27 cellular contexts compared by ENCODE assay signal in the genomic region with DNA sequence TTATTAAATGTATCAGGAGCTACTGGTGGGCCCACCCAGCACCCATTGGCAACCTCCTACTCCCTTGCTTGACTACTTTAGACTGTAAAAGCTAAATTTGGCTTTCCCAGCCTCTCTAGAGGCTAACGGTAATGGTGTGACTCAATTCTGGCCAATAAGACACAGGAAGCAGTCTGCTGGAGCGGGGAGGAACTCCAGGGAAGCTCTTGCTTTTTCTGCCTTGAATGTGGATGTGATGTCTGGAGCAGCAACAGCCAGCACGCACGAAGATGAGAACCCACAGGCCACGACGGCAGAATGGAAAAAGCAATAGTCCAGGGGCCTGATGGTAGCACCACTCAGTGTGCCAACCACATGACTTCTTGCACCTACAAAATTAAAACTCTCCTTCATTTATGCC. TPM values are rescaled to one million over a fixed set of nuclear protein-coding genes. Genes with fewer than 3 reads are reported as not detected.
DNase-seq lines count a peak whose midpoint lies in the region; ATAC-seq, FAIRE-seq and TF ChIP-seq lines count a peak whose summit lies in the region.
"Had no signal": no experiment of that assay in that cellular context is flagged by ENCODE, and none has a peak within 500 bp of the region (broad histone marks: within the 10 kb centered on the region; RNA-seq: fewer than 3 reads in every experiment).

No MANE protein-coding gene starts in this region.

- peaks cover 6% of the 10 kb centered on the region for H3K4me1 Mint-ChIP-seq in endodermal cell

- no peak for TF ChIP-seq EP300 in K562 (IDR thresholded peaks at IDR 0.05; ENCODE audit: low read length)

- no peak overlapping the region for H3K4me2 ChIP-seq in K562 (ENCODE audit: insufficient read depth, low read length)
- H3K4me2 ChIP-seq: hepatocyte had no signal

- H3K27ac ChIP-seq in K562 (ENCODE audit: extremely low read depth, low read depth, low read length), result no peak overlapping the region
- H3K27ac ChIP-seq in kidney (ENCODE audit: low read depth in 2 of 2, low read length in 2 of 2), result no peak overlapping the region
- no peak overlapping the region for H3K27ac ChIP-seq in endodermal cell (ENCODE audit: low read depth, low read length)
- H3K27ac ChIP-seq: epithelial cell of prostate, gastrocnemius medialis, hepatocyte, left ventricle myocardium inferior, parathyroid adenoma, thyroid gland had no signal

- in situ Hi-C loops in K562 (cut with MboI), result no loop called here

- no peaks in the 10 kb centered on the region for H3K79me2 ChIP-seq in K562 (ENCODE audit: control insufficient read depth, insufficient read depth, low read length)
- H3K79me2 ChIP-seq: hepatocyte had no signal

- CTCF ChIA-PET in K562 (lab: Yijun Ruan, JAX; ENCODE audit: low intra/inter-chr PET ratio), result no interaction called here

- H3K27me3 Mint-ChIP-seq in endodermal cell (ENCODE audit: insufficient read depth), result peaks cover 10% of the 10 kb centered on the region
- H3K27me3 Mint-ChIP-seq: activated B cell treated with CpG ODN at 0.5 μM for 24 hours; activated CD4-positive, alpha-beta memory T cell treated with anti-CD3 and anti-CD28 coated beads, Interleukin-2, amount 10 ng/mL, durations not matched to agents 7 days and 5 days; activated naive CD8-positive, alpha-beta T cell had no signal

- no peak overlapping the region for H3K27ac Mint-ChIP-seq in endodermal cell
- H3K27ac Mint-ChIP-seq: activated B cell treated with CpG ODN at 0.5 μM for 24 hours; activated CD4-positive, alpha-beta memory T cell treated with anti-CD3 and anti-CD28 coated beads, Interleukin-2, amount 10 ng/mL, durations not matched to agents 7 days and 5 days; activated naive CD8-positive, alpha-beta T cell; natural killer cell treated with Interleukin-12 subunit alpha and Interleukin-12 subunit beta and Interleukin-15 and Interleukin-18, amount 100 ng/mL, for 72 hours had no signal

- TF ChIP-seq POLR2A in K562 (conservative IDR thresholded peaks at IDR 0.05), result no peak

- no peak for TF ChIP-seq RAD21 in K562 (CRISPR knock-in tag; conservative IDR thresholded peaks at IDR 0.05 in 1 of 2, IDR thresholded peaks at IDR 0.05 in 1 of 2)

- no peak overlapping the region for H3K4me3 Mint-ChIP-seq in endodermal cell
- H3K4me3 Mint-ChIP-seq: activated B cell treated with CpG ODN at 0.5 μM for 24 hours; activated CD4-positive, alpha-beta memory T cell treated with anti-CD3 and anti-CD28 coated beads, Interleukin-2, amount 10 ng/mL, durations not matched to agents 7 days and 5 days; activated naive CD8-positive, alpha-beta T cell; natural killer cell treated with Interleukin-12 subunit alpha and Interleukin-12 subunit beta and Interleukin-15 and Interleukin-18, amount 100 ng/mL, for 72 hours had no signal

- no peaks in the 10 kb centered on the region for H4K20me1 ChIP-seq in K562 (replicated peaks; ENCODE audit: control insufficient read depth, insufficient read depth, low read length)

- no peak overlapping the region for H2AFZ ChIP-seq in K562 (ENCODE audit: low read depth, low read length)
- H2AFZ ChIP-seq: hepatocyte, parathyroid adenoma had no signal

- H3K36me3 ChIP-seq in K562 (ENCODE audit: control insufficient read depth, insufficient read depth, low read length) (no peaks in the 10 kb centered on the region), kidney (ENCODE audit: control insufficient read depth in 1 of 2, insufficient read depth in 2 of 2, low read length in 2 of 2) (no peaks in the 10 kb centered on the region), endodermal cell (ENCODE audit: control insufficient read depth, insufficient read depth, low read length) (no peaks in the 10 kb centered on the region)
- H3K36me3 ChIP-seq: gastrocnemius medialis, left ventricle myocardium inferior, thyroid gland had no signal

- H3K4me1 ChIP-seq in K562 (replicated peaks in 1 of 2; ENCODE audit: control insufficient read depth in 2 of 2, insufficient read depth in 2 of 2, low read length in 2 of 2), result peaks cover 30 to 55% of the 10 kb centered on the region in 2 experiments; a peak in 4 of 5 replicates
- no peaks in the 10 kb centered on the region for H3K4me1 ChIP-seq in kidney (ENCODE audit: control insufficient read depth in 1 of 2, insufficient read depth in 1 of 2, low read depth in 1 of 2, low read length in 2 of 2)
- no peaks in the 10 kb centered on the region for H3K4me1 ChIP-seq in endodermal cell (ENCODE audit: control insufficient read depth, insufficient read depth, low read length)
- H3K4me1 ChIP-seq: gastrocnemius medialis, parathyroid adenoma, thyroid gland had no signal

- intact Hi-C loops in K562 (cut with micrococcal nuclease) (no loop called here), kidney (cut with DNase I) (no loop called here)

- no peaks in the 10 kb centered on the region for H3K9me1 ChIP-seq in K562 (ENCODE audit: control insufficient read depth, insufficient read depth, low read length)

- POLR2A ChIA-PET in K562 (lab: Yijun Ruan, JAX), result interaction anchor here (0.7 to 1.0 kb wide), 3 partner anchors 37 to 339 kb away, joined by 3 read pairs; no protein-coding TSS in a partner anchor

- ATAC-seq in K562, result no peak
- ATAC-seq: gastrocnemius medialis; right cardiac atrium; stimulated activated naive CD8-positive, alpha-beta T cell treated with anti-CD3 and anti-CD28 coated beads, Interleukin-15, Interleukin-2, amounts not matched to agents 100 U/mL and 50 U/mL, for 24 hours had no signal

- FAIRE-seq in K562 (lab: Jason Lieb, UNC) (peak; percentile 32), kidney (lab: Jason Lieb, UNC) (no peak)
- FAIRE-seq: D721Med, G401.6 had no signal

- no peaks in the 10 kb centered on the region for H3K27me3 ChIP-seq in K562 (ENCODE audit: control insufficient read depth in 2 of 2, insufficient read depth in 2 of 2, low read length in 2 of 2)
- H3K27me3 ChIP-seq in endodermal cell (ENCODE audit: control insufficient read depth, insufficient read depth, low read length, poor library complexity, severe bottlenecking), result no peaks in the 10 kb centered on the region
- H3K27me3 ChIP-seq: gastrocnemius medialis, hepatocyte, thyroid gland had no signal

- no peak overlapping the region for H3K4me3 ChIP-seq in K562
- no peak overlapping the region for H3K4me3 ChIP-seq in kidney (ENCODE audit: low read length in 2 of 2)
- H3K4me3 ChIP-seq in endodermal cell (ENCODE audit: low read length), result no peak overlapping the region
- H3K4me3 ChIP-seq: gastrocnemius medialis, hepatocyte, left ventricle myocardium inferior, thyroid gland had no signal

- H3K9me3 Mint-ChIP-seq in endodermal cell, result no peaks in the 10 kb centered on the region
- H3K9me3 Mint-ChIP-seq: activated B cell treated with CpG ODN at 0.5 μM for 24 hours; activated CD4-positive, alpha-beta memory T cell treated with anti-CD3 and anti-CD28 coated beads, Interleukin-2, amount 10 ng/mL, durations not matched to agents 7 days and 5 days; natural killer cell treated with Interleukin-12 subunit alpha and Interleukin-12 subunit beta and Interleukin-15 and Interleukin-18, amount 100 ng/mL, for 72 hours had no signal

- WGBS in K562 (ENCODE audit: insufficient coverage, low coverage, missing lambda C conversion rate), result 53% methylated on average over 6 of the region's 6 CpGs
- WGBS in endodermal cell (ENCODE audit: insufficient coverage in 1 of 2, insufficient read length in 1 of 2), 2 experiments, result 94 to 95% methylated on average over 6 of the region's 6 CpGs

- DNase-seq in EH (ENCODE audit: low read depth), result peak; percentile 55
- peak; percentile 22 for DNase-seq in LHCN-M2 (ENCODE audit: low read depth)
- no peak for DNase-seq in K562 (ENCODE audit: extremely low read depth in 1 of 4, low spot score in 3 of 4)
- DNase-seq in kidney, result peak; percentile 17
- DNase-seq in RPMI8226, result no peak
- no peak for DNase-seq in endodermal cell
- no peak for DNase-seq in DMS79 treated with DMSO at 0.1 percent for 48 hours (lab: John Stamatoyannopoulos, UW)
- no peak for DNase-seq in SHP77 (lab: John Stamatoyannopoulos, UW)
- DNase-seq: activated B cell treated with CpG ODN at 0.5 μM for 24 hours; activated CD4-positive, alpha-beta memory T cell treated with anti-CD3 and anti-CD28 coated beads, Interleukin-2, amount 10 ng/mL, durations not matched to agents 7 days and 5 days; aorta; gastrocnemius medialis; left ventricle myocardium inferior; NCI-H1417 treated with DMSO at 0.1 percent for 48 hours; NCI-H774; right cardiac atrium; stimulated activated CD4-positive, alpha-beta T cell treated with anti-CD3 and anti-CD28 coated beads, Interleukin-4, amount 100 ng/mL, for 24 hours; stimulated activated naive CD8-positive, alpha-beta T cell treated with anti-CD3 and anti-CD28 coated beads, Interleukin-15, Interleukin-2, amounts not matched to agents 100 U/mL and 50 U/mL, for 24 hours; T1000; thyroid gland had no signal

- TF ChIP-seq CTCF in K562 (IDR thresholded peaks at IDR 0.05 in 2 of 3, conservative IDR thresholded peaks at IDR 0.05 in 1 of 3; ENCODE audit: insufficient read depth in 2 of 3, low read depth in 1 of 3, low read length in 3 of 3), result no peak
- TF ChIP-seq CTCF in kidney (IDR thresholded peaks at IDR 0.05; ENCODE audit: borderline replicate concordance, extremely low read depth, insufficient read depth), result no peak
- TF ChIP-seq CTCF in endodermal cell (conservative IDR thresholded peaks at IDR 0.05), result no peak

- no peaks in the 10 kb centered on the region for H3K9me3 ChIP-seq in K562 (replicated peaks; ENCODE audit: control insufficient read depth, insufficient read depth, low read depth, low read length)
- H3K9me3 ChIP-seq in kidney (ENCODE audit: control insufficient read depth in 1 of 2, low read length in 2 of 2), result no peaks in the 10 kb centered on the region
- no peaks in the 10 kb centered on the region for H3K9me3 ChIP-seq in endodermal cell (ENCODE audit: control insufficient read depth, low read length)
- H3K9me3 ChIP-seq: gastrocnemius medialis, left ventricle myocardium inferior, thyroid gland had no signal

- no peak overlapping the region; a peak in 1 of 4 replicates for H3K9ac ChIP-seq in K562 (ENCODE audit: insufficient read depth in 1 of 2, low read depth in 2 of 2, low read length in 2 of 2)
- H3K9ac ChIP-seq in kidney (ENCODE audit: low read length in 2 of 2), result no peak overlapping the region
- H3K9ac ChIP-seq in endodermal cell (ENCODE audit: extremely low read depth, low read length, poor library complexity, severe bottlenecking), result no peak overlapping the region
- H3K9ac ChIP-seq: parathyroid adenoma had no signal

- BruUV-seq in K562 (replicated peaks; lab: Mats Ljungman, UMichigan), result no TSS peak

- no peaks in the 10 kb centered on the region for H3K36me3 Mint-ChIP-seq in endodermal cell (ENCODE audit: low read depth)
- H3K36me3 Mint-ChIP-seq: activated naive CD8-positive, alpha-beta T cell; natural killer cell treated with Interleukin-12 subunit alpha and Interleukin-12 subunit beta and Interleukin-15 and Interleukin-18, amount 100 ng/mL, for 72 hours had no signal

RNA-seq across cellular contexts. Expression of gene RAB6B, which starts 39.9 kb away (rescaled TPM):
- 0.32 and 0.69 TPM in 2 replicates for total RNA-seq in LHCN-M2 (2014; rRNA removed)
- 2.8 TPM for polyA plus RNA-seq in LHCN-M2 (2012)
- 4.9 and 6.7 TPM in 2 replicates for total RNA-seq in K562 (2011; cell fraction: chromatin; rRNA removed; ENCODE audit: low replicate concordance)
- 3.8 and 5.0 TPM in 2 replicates for total RNA-seq in K562 (2011; cell fraction: nucleolus; rRNA removed)
- 5.4 and 9.9 TPM in 2 replicates for total RNA-seq in K562 (2011; cell fraction: nucleoplasm; rRNA removed)
- 0.82 and 0.98 TPM in 2 replicates for total RNA-seq in K562 (2014; rRNA removed)
- total RNA-seq in K562 (2014; rRNA removed; fragmentation: Illumina TruSeq; extraction: Trizol), result 1.5 and 1.7 TPM in 2 replicates
- total RNA-seq in K562 (2015; rRNA removed; fragmentation: Illumina TruSeq; extraction: Trizol), result 0.69 and 1.4 TPM in 2 replicates
- 9.8 and 11.4 TPM in 2 replicates for total RNA-seq in K562 (2021)
- polyA plus RNA-seq in K562 (2011; rRNA removed), result 11.3 and 18.1 TPM in 2 replicates
- polyA plus RNA-seq in K562 (2011; cell fraction: cytosol; rRNA removed), result 11.5 and 18.2 TPM in 2 replicates
- 12.1 and 16.6 TPM in 2 replicates for polyA plus RNA-seq in K562 (2011; cell fraction: nucleus; rRNA removed)
- 6.3 and 12.8 TPM in 2 replicates for polyA plus RNA-seq in K562 (2012)
- 5.2 and 6.3 TPM in 2 replicates for polyA plus RNA-seq in K562 (2014; fragmentation: Illumina TruSeq; extraction: Trizol)
- polyA plus RNA-seq in K562 (2014; fragmentation: Nextera tagmentation; extraction: Ambion mirVana), result under 1 TPM; 0.60 to 0.97 TPM
- polyA plus RNA-seq in K562 (2014; rRNA removed), result 3.0 and 6.7 TPM in 2 replicates
- polyA minus RNA-seq in K562 (2011; rRNA and poly(A)+ RNA removed), result 12.7 and 20.1 TPM in 2 replicates
- 6.1 and 8.3 TPM in 2 replicates for polyA minus RNA-seq in K562 (2011; cell fraction: cytosol; rRNA and poly(A)+ RNA removed)
- 4.3 and 4.7 TPM in 2 replicates for polyA minus RNA-seq in K562 (2011; cell fraction: nucleus; rRNA and poly(A)+ RNA removed)
- 17.7 TPM for total RNA-seq in kidney
- 6.6 TPM for polyA plus RNA-seq in kidney (ENCODE audit: insufficient read depth, low read depth, low replicate concordance)
- 1 to 10 TPM; 2.2 to 3.0 TPM for total RNA-seq in endodermal cell
- 20.7 TPM for polyA plus RNA-seq in endodermal cell (2013, experiment 1 of 2)
- 16.9 TPM for polyA plus RNA-seq in endodermal cell (2013, experiment 2 of 2)
- total RNA-seq: activated B cell treated with CpG ODN at 0.5 μM for 24 hours had no signal

RNA-seq across cellular contexts. Expression of gene SRPRB, which starts 50.2 kb away (rescaled TPM):
- total RNA-seq in LHCN-M2 (2014; rRNA removed) (43.0 and 56.6 TPM in 2 replicates), K562 (2014; rRNA removed) (37.7 and 41.9 TPM in 2 replicates), K562 (2014; rRNA removed; fragmentation: Illumina TruSeq; extraction: Trizol) (59.5 and 64.5 TPM in 2 replicates), K562 (2015; rRNA removed; fragmentation: Illumina TruSeq; extraction: Trizol) (37.2 and 41.4 TPM in 2 replicates), K562 (2021) (57.3 and 60.9 TPM in 2 replicates), kidney (58.8 TPM), endodermal cell (10 to 100 TPM; 26.1 to 33.6 TPM)
- 46.2 TPM for polyA plus RNA-seq in LHCN-M2 (2012)
- 42.7 and 49.1 TPM in 2 replicates for total RNA-seq in K562 (2011; cell fraction: chromatin; rRNA removed; ENCODE audit: low replicate concordance)
- 52.2 and 60.0 TPM in 2 replicates for total RNA-seq in K562 (2011; cell fraction: nucleolus; rRNA removed)
- 75.3 and 87.6 TPM in 2 replicates for total RNA-seq in K562 (2011; cell fraction: nucleoplasm; rRNA removed)
- polyA plus RNA-seq in K562 (2011; rRNA removed) (48.6 and 66.0 TPM in 2 replicates), K562 (2014; fragmentation: Illumina TruSeq; extraction: Trizol) (43.8 and 51.1 TPM in 2 replicates), K562 (2014; fragmentation: Nextera tagmentation; extraction: Ambion mirVana) (10 to 100 TPM; 29.5 to 37.5 TPM), K562 (2014; rRNA removed) (37.2 and 48.4 TPM in 2 replicates), kidney (ENCODE audit: insufficient read depth, low read depth, low replicate concordance) (47.9 TPM)
- polyA plus RNA-seq in K562 (2011; cell fraction: cytosol; rRNA removed), result 46.2 and 52.0 TPM in 2 replicates
- 23.6 and 28.6 TPM in 2 replicates for polyA plus RNA-seq in K562 (2011; cell fraction: nucleus; rRNA removed)
- 37.4 and 49.1 TPM in 2 replicates for polyA plus RNA-seq in K562 (2012)
- 84.1 and 107 TPM in 2 replicates for polyA minus RNA-seq in K562 (2011; rRNA and poly(A)+ RNA removed)
- 36.2 and 65.5 TPM in 2 replicates for polyA minus RNA-seq in K562 (2011; cell fraction: cytosol; rRNA and poly(A)+ RNA removed)
- 12.9 and 23.4 TPM in 2 replicates for polyA minus RNA-seq in K562 (2011; cell fraction: nucleus; rRNA and poly(A)+ RNA removed)
- polyA plus RNA-seq in endodermal cell (2013, experiment 1 of 2), result 29.0 TPM
- polyA plus RNA-seq in endodermal cell (2013, experiment 2 of 2), result 27.4 TPM

Comparison
In these comparisons a context has a peak if more than half of its experiments do, and no peak if none do; other contexts are left out.
1. DNase-seq: peak in EH (single experiment), LHCN-M2 (single experiment) and kidney (single experiment); none in K562 (0 of 4), RPMI8226 (single experiment), endodermal cell (single experiment), DMS79 treated with DMSO at 0.1 percent for 48 hours (single experiment) and SHP77 (0 of 2).